In the genomic region with DNA sequence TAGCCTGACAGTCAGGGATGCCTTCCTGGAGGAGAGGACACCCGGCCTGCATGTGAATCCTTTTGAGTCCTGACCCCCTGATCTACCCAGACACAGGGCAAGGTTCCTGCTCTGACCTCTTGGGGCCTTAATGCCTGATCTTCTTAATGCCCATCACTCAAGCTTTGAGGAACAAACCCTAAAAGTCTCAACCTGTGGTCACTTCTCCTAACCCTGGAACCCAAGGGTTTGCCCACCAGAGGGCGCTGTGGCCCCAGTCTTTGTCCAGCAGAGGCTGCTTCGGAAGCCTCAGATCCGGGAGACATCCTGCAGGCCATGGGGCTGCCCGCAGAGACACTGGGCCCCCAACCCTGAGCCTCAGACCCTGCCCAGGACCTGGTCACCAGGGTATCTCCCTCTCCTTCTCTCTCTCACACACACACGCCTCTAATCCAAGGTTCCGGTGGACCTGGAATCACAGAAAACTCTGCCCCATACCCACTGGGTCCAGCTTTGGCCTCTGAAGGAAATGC, we compare ENCODE assay signal across 8 cellular contexts. TPM values are rescaled to one million over a fixed set of nuclear protein-coding genes. Genes with fewer than 3 reads are reported as not detected.
A peak's percentile ranks its signal among the peaks of the same experiment; 100 is the strongest.
DNase-seq lines count a peak whose midpoint lies in the region; ATAC-seq and TF ChIP-seq lines count a peak whose summit lies in the region.

No MANE protein-coding gene starts in this region.

- H3K79me2 ChIP-seq in OCI-LY1 (ENCODE audit: insufficient read depth, low read length) = no peaks in the 10 kb centered on the region

- no peak for TF ChIP-seq POLR2A in erythroblast (IDR thresholded peaks at IDR 0.05; ENCODE audit: low read length)

- DNase-seq in BE2C (peak; percentile 89), HCEC 1CT (peak; percentile 50), erythroblast (lab: John Stamatoyannopoulos, UW) (peak; percentile 78 to 88)
- peak; percentile 99 for DNase-seq in activated CD8-positive, alpha-beta memory T cell treated with anti-CD3 and anti-CD28 coated beads, Interleukin-2, amount 50 U/mL, for 48 hours
- DNase-seq in natural killer cell treated with Interleukin-12 subunit alpha and Interleukin-12 subunit beta and Interleukin-15 and Interleukin-18, amount 100 ng/mL, for 72 hours (ENCODE audit: low spot score) = peak; percentile 81
- peak; percentile 64 for DNase-seq in stimulated activated naive CD4-positive, alpha-beta T cell treated with Interleukin-2 at 50 U/mL for 16 hours (lab: John Stamatoyannopoulos, UW)

- no peak overlapping the region for H3K4me3 Mint-ChIP-seq in natural killer cell treated with Interleukin-12 subunit alpha and Interleukin-12 subunit beta and Interleukin-15 and Interleukin-18, amount 100 ng/mL, for 72 hours

- H3K36me3 ChIP-seq in BE2C (no peaks in the 10 kb centered on the region), OCI-LY1 (ENCODE audit: insufficient read depth, low read length) (no peaks in the 10 kb centered on the region)

- peak; percentile 66 to 75 for ATAC-seq in natural killer cell treated with Interleukin-12 subunit alpha and Interleukin-12 subunit beta and Interleukin-15 and Interleukin-18, amount 100 ng/mL, for 72 hours
- ATAC-seq in HG03196 (IDR thresholded peaks at IDR 0.05; ENCODE audit: unreplicated experiment) = no peak

- H3K27me3 Mint-ChIP-seq in natural killer cell treated with Interleukin-12 subunit alpha and Interleukin-12 subunit beta and Interleukin-15 and Interleukin-18, amount 100 ng/mL, for 72 hours = peaks cover 23 to 34% of the 10 kb centered on the region in 2 donors

- H3K27me3 ChIP-seq in BE2C (no peaks in the 10 kb centered on the region), OCI-LY1 (ENCODE audit: insufficient read depth, low read length) (no peaks in the 10 kb centered on the region)

- no peaks in the 10 kb centered on the region for H3K9me3 Mint-ChIP-seq in natural killer cell treated with Interleukin-12 subunit alpha and Interleukin-12 subunit beta and Interleukin-15 and Interleukin-18, amount 100 ng/mL, for 72 hours

- H3F3A ChIP-seq in OCI-LY1 (ENCODE audit: insufficient read depth, low read length) = no peaks in the 10 kb centered on the region

- no peak overlapping the region for H3K4me2 ChIP-seq in OCI-LY1 (ENCODE audit: low read length)

- H3K4me1 ChIP-seq in BE2C (no peaks in the 10 kb centered on the region), OCI-LY1 (ENCODE audit: insufficient read depth, low read length, severe bottlenecking) (peaks cover 5% of the 10 kb centered on the region)

- no peaks in the 10 kb centered on the region for H3K36me3 Mint-ChIP-seq in natural killer cell treated with Interleukin-12 subunit alpha and Interleukin-12 subunit beta and Interleukin-15 and Interleukin-18, amount 100 ng/mL, for 72 hours

- H3K27ac Mint-ChIP-seq in natural killer cell treated with Interleukin-12 subunit alpha and Interleukin-12 subunit beta and Interleukin-15 and Interleukin-18, amount 100 ng/mL, for 72 hours = no peak overlapping the region

- H3K4me1 Mint-ChIP-seq in natural killer cell treated with Interleukin-12 subunit alpha and Interleukin-12 subunit beta and Interleukin-15 and Interleukin-18, amount 100 ng/mL, for 72 hours (ENCODE audit: low read depth in 2 of 2) = no peaks in the 10 kb centered on the region

- H3K4me3 ChIP-seq in BE2C (ENCODE audit: low read depth, low read length) (no peak overlapping the region), OCI-LY1 (ENCODE audit: low read depth, low read length, poor library complexity, severe bottlenecking) (no peak overlapping the region)

- no peak overlapping the region for H3K27ac ChIP-seq in OCI-LY1 (ENCODE audit: low read depth, low read length, poor library complexity, severe bottlenecking)

- H4K20me1 ChIP-seq in OCI-LY1 (ENCODE audit: insufficient read depth, low read length) = no peaks in the 10 kb centered on the region

- H3K9ac ChIP-seq in OCI-LY1 (ENCODE audit: low read length) = no peak overlapping the region

- H2AFZ ChIP-seq in OCI-LY1 (ENCODE audit: low read length) = no peak overlapping the region

- no peaks in the 10 kb centered on the region for H3K9me2 ChIP-seq in OCI-LY1 (ENCODE audit: low read depth, low read length)

- H3K9me3 ChIP-seq in BE2C (no peaks in the 10 kb centered on the region), OCI-LY1 (ENCODE audit: low read length) (no peaks in the 10 kb centered on the region)

- TF ChIP-seq CTCF in BE2C (IDR thresholded peaks at IDR 0.05; ENCODE audit: low read depth, low read length) (peak; percentile 90), OCI-LY1 (IDR thresholded peaks at IDR 0.05; ENCODE audit: low read length) (peak; percentile 91)

RNA-seq across cellular contexts. Expression of a gene that starts 9.8 kb away (rescaled TPM):
- polyA plus RNA-seq in BE2C (2012; ENCODE audit: insufficient read depth, insufficient read length, low read depth) = 21.2 TPM
- under 1 TPM in 1 of 2 donors, not detected in 1; 0.12 TPM for total RNA-seq in natural killer cell treated with Interleukin-12 subunit alpha and Interleukin-12 subunit beta and Interleukin-15 and Interleukin-18, amount 100 ng/mL, for 72 hours

RNA-seq across cellular contexts. Expression of a gene that starts 22.4 kb away (rescaled TPM):
- 11.5 TPM for polyA plus RNA-seq in BE2C (2012; ENCODE audit: insufficient read depth, insufficient read length, low read depth)
- not detected for total RNA-seq in natural killer cell treated with Interleukin-12 subunit alpha and Interleukin-12 subunit beta and Interleukin-15 and Interleukin-18, amount 100 ng/mL, for 72 hours

RNA-seq across cellular contexts. Expression of a gene that starts 30.6 kb away (rescaled TPM):
- 0.76 TPM for polyA plus RNA-seq in BE2C (2012; ENCODE audit: insufficient read depth, insufficient read length, low read depth)
- total RNA-seq in natural killer cell treated with Interleukin-12 subunit alpha and Interleukin-12 subunit beta and Interleukin-15 and Interleukin-18, amount 100 ng/mL, for 72 hours = 1 to 10 TPM; 6.9 to 9.1 TPM
